ENCODE assay signal across 1 cellular context in genomic region chr11:34438529-34439507, GRCh38.
TF ChIP-seq lines count a peak whose summit lies in the region.

Gene CAT, plus strand, starts transcription at chr11:34438934. Its CDS starts 80 bp downstream, at chr11:34439014.

TF ChIP-seq in HepG2, 621 proteins besides CTCF, POLR2A, EP300 and RAD21 (continued from another document):
- peak; percentile 79 for TF ChIP-seq ZNF563 (CRISPR knock-in tag; IDR thresholded peaks at IDR 0.05)
- no peak; a peak in 1 of 4 replicates for TF ChIP-seq KLF16 (CRISPR knock-in tag; IDR thresholded peaks at IDR 0.05)
- peak; percentile 50 for TF ChIP-seq PHF20 (CRISPR knock-in tag; IDR thresholded peaks at IDR 0.05)
- peak; percentile 38 for TF ChIP-seq ZBED4 (CRISPR knock-in tag; IDR thresholded peaks at IDR 0.05; ENCODE audit: borderline replicate concordance)
- peak; percentile 64; the same call in 1 of the 2 replicates for TF ChIP-seq ZNF564 (CRISPR knock-in tag; IDR thresholded peaks at IDR 0.05)
- TF ChIP-seq ZNF775 (CRISPR knock-in tag; IDR thresholded peaks at IDR 0.05; ENCODE audit: borderline replicate concordance) = 0 out of 2 replicates have a peak, but pooled peaks have one; percentile 5
- TF ChIP-seq ZNF276 (CRISPR knock-in tag; IDR thresholded peaks at IDR 0.05; ENCODE audit: low read depth) = peak; percentile 72; the same call in 1 of the 2 replicates
- TF ChIP-seq REPIN1 (CRISPR knock-in tag; IDR thresholded peaks at IDR 0.05; ENCODE audit: borderline replicate concordance, low read depth) = peak; percentile 52; the same call in 1 of the 2 replicates
- peak; percentile 76; the same call in 1 of the 2 replicates for TF ChIP-seq KDM2A (CRISPR knock-in tag; IDR thresholded peaks at IDR 0.05; ENCODE audit: borderline replicate concordance, low read depth)
- no peak for TF ChIP-seq DMTF1 (CRISPR knock-in tag; IDR thresholded peaks at IDR 0.05)
- peak; percentile 70 for TF ChIP-seq RFX5 (IDR thresholded peaks at IDR 0.05; ENCODE audit: low read depth, low read length)
- peak; percentile 58; the same call in 1 of the 2 replicates for TF ChIP-seq RNF2 (conservative IDR thresholded peaks at IDR 0.05; ENCODE audit: low read depth)
- no peak for TF ChIP-seq ZNF484 (CRISPR knock-in tag; IDR thresholded peaks at IDR 0.05; ENCODE audit: borderline replicate concordance, low read depth)
- TF ChIP-seq CBX5 (CRISPR knock-in tag; IDR thresholded peaks at IDR 0.05; ENCODE audit: borderline replicate concordance) = peak; percentile 62; the same call in 1 of the 2 replicates
- peak; percentile 79; the same call in 1 of the 2 replicates for TF ChIP-seq MAX (IDR thresholded peaks at IDR 0.05)
- no peak for TF ChIP-seq ZNF891 (CRISPR knock-in tag; IDR thresholded peaks at IDR 0.05)
- 0 out of 2 replicates have a peak, but pooled peaks have one; percentile 12 for TF ChIP-seq TIGD3 (CRISPR knock-in tag; IDR thresholded peaks at IDR 0.05; ENCODE audit: borderline replicate concordance)
- peak; percentile 84 for TF ChIP-seq AGO2 (optimal IDR thresholded peaks at IDR 0.05; ENCODE audit: low read depth, low read length)
- no peak for TF ChIP-seq ZBTB49 (CRISPR knock-in tag; IDR thresholded peaks at IDR 0.05; ENCODE audit: borderline replicate concordance)
- TF ChIP-seq ZFX (CRISPR knock-in tag; IDR thresholded peaks at IDR 0.05; ENCODE audit: low read depth) = peak; percentile 97
- peak; percentile 52; the same call in 1 of the 2 replicates for TF ChIP-seq TOPORS (CRISPR knock-in tag; IDR thresholded peaks at IDR 0.05)
